Comparison of ENCODE assay signal across 1 cellular context in genomic region chr16:1184156-1184868, GRCh38.
TF ChIP-seq lines count a peak whose summit lies in the region.

No MANE protein-coding gene starts in this region.

TF ChIP-seq in SK-N-SH treated with all-trans-retinoic acid at 6 μM for 48 hours, 23 proteins besides CTCF, POLR2A, EP300 and RAD21 (continued from another document):
- no peak for TF ChIP-seq TSHZ2 (CRISPR knock-in tag; IDR thresholded peaks at IDR 0.05)
- no peak for TF ChIP-seq OSR1 (CRISPR knock-in tag; IDR thresholded peaks at IDR 0.05)
- TF ChIP-seq ISL1 (CRISPR knock-in tag; IDR thresholded peaks at IDR 0.05): no peak
TF ChIP-seq in SK-N-SH treated with all-trans-retinoic acid at 6 μM for 48 hours: peak in this region for 0.
